ENCODE assay signal across 16 cellular contexts in genomic region chr2:4715065-4715464, GRCh38.
DNase-seq lines count a peak whose midpoint lies in the region; ATAC-seq and TF ChIP-seq lines count a peak whose summit lies in the region.
"Had no signal": no experiment of that assay in that cellular context is flagged by ENCODE, and none has a peak within 500 bp of the region (broad histone marks: within the 10 kb centered on the region; RNA-seq: fewer than 3 reads in every experiment).

No MANE protein-coding gene starts in this region.

- H4K20me1 ChIP-seq in PC-9 (ENCODE audit: insufficient read depth) (no peaks in the 10 kb centered on the region; the same call in 1 of the 2 replicates), hepatocyte (ENCODE audit: insufficient read depth, poor library complexity, severe bottlenecking) (no peaks in the 10 kb centered on the region)
- H4K20me1 ChIP-seq: BLaER1 treated with 17β-estradiol and CSF1 and Interleukin-3, amounts not matched to agents 10 nM and 100 nM had no signal

- TF ChIP-seq CTCF in PC-9 (conservative IDR thresholded peaks at IDR 0.05), result peak; percentile 28
- TF ChIP-seq CTCF in hepatocyte (IDR thresholded peaks at IDR 0.05; ENCODE audit: poor library complexity), result peak; percentile 32
- no peak for TF ChIP-seq CTCF in right atrium auricular region (IDR thresholded peaks at IDR 0.05)

- H3K4me2 ChIP-seq in PC-9 (no peak overlapping the region), hepatocyte (no peak overlapping the region)
- H3K4me2 ChIP-seq: BLaER1 treated with 17β-estradiol and CSF1 and Interleukin-3, amounts not matched to agents 10 nM and 100 nM had no signal

- H3K79me2 ChIP-seq in PC-9 (ENCODE audit: low read depth) (no peaks in the 10 kb centered on the region), hepatocyte (no peaks in the 10 kb centered on the region)

- no peaks in the 10 kb centered on the region for H3K4me1 ChIP-seq in PC-9 (replicated peaks; ENCODE audit: insufficient read depth)
- H3K4me1 ChIP-seq in hepatocyte (ENCODE audit: insufficient read depth), result no peaks in the 10 kb centered on the region
- H3K4me1 ChIP-seq in right atrium auricular region, result no peaks in the 10 kb centered on the region
- H3K4me1 ChIP-seq: BLaER1 treated with 17β-estradiol and CSF1 and Interleukin-3, amounts not matched to agents 10 nM and 100 nM; tibial nerve had no signal

- CTCF ChIA-PET in PC-9 (lab: Charles Lee), result no interaction called here

- H3K27me3 ChIP-seq in PC-9 (ENCODE audit: insufficient read depth, low read depth), result peaks cover 7% of the 10 kb centered on the region; the same call in 1 of the 2 replicates
- H3K27me3 ChIP-seq in hepatocyte, result no peaks in the 10 kb centered on the region
- H3K27me3 ChIP-seq in right atrium auricular region, result no peaks in the 10 kb centered on the region
- H3K27me3 ChIP-seq: BLaER1 treated with 17β-estradiol and CSF1 and Interleukin-3, amounts not matched to agents 10 nM and 100 nM; MG63; tibial nerve had no signal

- H3K4me3 ChIP-seq in PC-9, result no peak overlapping the region
- H3K4me3 ChIP-seq in hepatocyte, result no peak overlapping the region
- H3K4me3 ChIP-seq in right atrium auricular region, result no peak overlapping the region
- H3K4me3 ChIP-seq: BLaER1 treated with 17β-estradiol and CSF1 and Interleukin-3, amounts not matched to agents 10 nM and 100 nM; MG63; tibial nerve had no signal

- H3K27ac ChIP-seq in PC-9 (no peak overlapping the region), hepatocyte (no peak overlapping the region), right atrium auricular region (no peak overlapping the region)
- H3K27ac ChIP-seq: BLaER1 treated with 17β-estradiol and CSF1 and Interleukin-3, amounts not matched to agents 10 nM and 100 nM; tibial nerve had no signal

- H3K9me3 Mint-ChIP-seq in activated T-cell treated with anti-CD3 and anti-CD28 coated beads, Interleukin-2, amount 50 U/mL, for 24 hours, result peaks cover 31% of the 10 kb centered on the region
- peaks cover 32 to 42% of the 10 kb centered on the region in 2 donors for H3K9me3 Mint-ChIP-seq in activated naive CD4-positive, alpha-beta T cell treated with anti-CD3 and anti-CD28 coated beads, Interleukin-2, amount 50 U/mL, for 72 hours

- no peak overlapping the region for H3K4me3 Mint-ChIP-seq in activated T-cell treated with anti-CD3 and anti-CD28 coated beads, Interleukin-2, amount 50 U/mL, for 24 hours
- H3K4me3 Mint-ChIP-seq: HFFc6, nephron progenitor cell had no signal

- intact Hi-C loops in PC-9 (cut with micrococcal nuclease; ENCODE audit: unreplicated experiment), result no loop called here

- H2AFZ ChIP-seq in PC-9, result no peak overlapping the region
- H2AFZ ChIP-seq in hepatocyte, result no peak overlapping the region

- no TSS peak for BruUV-seq in PC-9 (replicated peaks; lab: Mats Ljungman, UMichigan)

- H3K36me3 ChIP-seq in PC-9 (ENCODE audit: low read depth), result no peaks in the 10 kb centered on the region
- H3K36me3 ChIP-seq in hepatocyte (replicated peaks; ENCODE audit: insufficient read depth, low read depth), result no peaks in the 10 kb centered on the region
- H3K36me3 ChIP-seq in right atrium auricular region, result no peaks in the 10 kb centered on the region
- H3K36me3 ChIP-seq: BLaER1 treated with 17β-estradiol and CSF1 and Interleukin-3, amounts not matched to agents 10 nM and 100 nM; MG63; tibial nerve had no signal

- WGBS in hepatocyte (ENCODE audit: low lambda C conversion rate, missing lambda C conversion rate), result 38% methylated on average over 2 of the region's 2 CpGs

- no peak overlapping the region for H3K27ac Mint-ChIP-seq in activated T-cell treated with anti-CD3 and anti-CD28 coated beads, Interleukin-2, amount 50 U/mL, for 24 hours
- H3K27ac Mint-ChIP-seq in activated naive CD4-positive, alpha-beta T cell treated with anti-CD3 and anti-CD28 coated beads, Interleukin-2, amount 50 U/mL, for 72 hours, result no peak overlapping the region
- H3K27ac Mint-ChIP-seq: HFFc6, nephron progenitor cell had no signal

- H3K36me3 Mint-ChIP-seq in activated T-cell treated with anti-CD3 and anti-CD28 coated beads, Interleukin-2, amount 50 U/mL, for 24 hours (ENCODE audit: low read depth), result no peaks in the 10 kb centered on the region
- H3K36me3 Mint-ChIP-seq in activated naive CD4-positive, alpha-beta T cell treated with anti-CD3 and anti-CD28 coated beads, Interleukin-2, amount 50 U/mL, for 72 hours, result no peaks in the 10 kb centered on the region

- no peaks in the 10 kb centered on the region for H3K4me1 Mint-ChIP-seq in activated T-cell treated with anti-CD3 and anti-CD28 coated beads, Interleukin-2, amount 50 U/mL, for 24 hours (ENCODE audit: low read depth)
- H3K4me1 Mint-ChIP-seq: nephron progenitor cell had no signal

- POLR2A ChIA-PET in PC-9 (lab: Charles Lee; ENCODE audit: unreplicated experiment), result no interaction called here

- H3K9me2 ChIP-seq in PC-9 (ENCODE audit: insufficient read depth), result no peaks in the 10 kb centered on the region
- H3K9me2 ChIP-seq in hepatocyte (replicated peaks; ENCODE audit: insufficient read depth), result no peaks in the 10 kb centered on the region

- no peaks in the 10 kb centered on the region for H3F3A ChIP-seq in PC-9 (ENCODE audit: insufficient read depth, low read depth)

- no peak for ATAC-seq in activated naive CD4-positive, alpha-beta T cell treated with anti-CD3 and anti-CD28 coated beads, Interleukin-2, amount 50 U/mL, for 72 hours

- peak; percentile 30 for DNase-seq in D341Med (ENCODE audit: low spot score)
- DNase-seq in HT-29 (ENCODE audit: low spot score), result peak; percentile 31
- DNase-seq in PC-9, result no peak
- no peak for DNase-seq in hepatocyte (ENCODE audit: low spot score)
- no peak for DNase-seq in activated T-cell treated with anti-CD3 and anti-CD28 coated beads, Interleukin-2, amount 50 U/mL, for 24 hours
- no peak for DNase-seq in right atrium auricular region (ENCODE audit: low spot score)
- DNase-seq in activated naive CD4-positive, alpha-beta T cell treated with anti-CD3 and anti-CD28 coated beads, Interleukin-2, amount 50 U/mL, for 72 hours (ENCODE audit: low spot score in 2 of 2), result no peak
- DNase-seq in hypothalamus (lab: John Stamatoyannopoulos, UW), result no peak
- DNase-seq: HFFc6; MG63; NCI-H446; nephron progenitor cell; SIG-M5; stimulated activated CD4-positive, alpha-beta T cell treated with anti-CD3 and anti-CD28 coated beads, Interleukin-4, amount 100 ng/mL, for 1 hour had no signal

- no peaks in the 10 kb centered on the region for H3K27me3 Mint-ChIP-seq in activated T-cell treated with anti-CD3 and anti-CD28 coated beads, Interleukin-2, amount 50 U/mL, for 24 hours

- H3K9me3 ChIP-seq in PC-9 (ENCODE audit: insufficient read depth, low read depth), result no peaks in the 10 kb centered on the region
- no peaks in the 10 kb centered on the region for H3K9me3 ChIP-seq in hepatocyte (ENCODE audit: low read depth)
- H3K9me3 ChIP-seq in right atrium auricular region, result peaks cover 0 to 17% of the 10 kb centered on the region in 2 donors
- H3K9me3 ChIP-seq: MG63 had no signal

Comparison
In these comparisons a context has a peak if more than half of its experiments do, and no peak if none do; other contexts are left out.
1. DNase-seq: peak in D341Med (single experiment) and HT-29 (single experiment); none in PC-9 (0 of 2), hepatocyte (single experiment), activated T-cell treated with anti-CD3 and anti-CD28 coated beads, Interleukin-2, amount 50 U/mL, for 24 hours (single experiment), right atrium auricular region (single experiment), activated naive CD4-positive, alpha-beta T cell treated with anti-CD3 and anti-CD28 coated beads, Interleukin-2, amount 50 U/mL, for 72 hours (0 of 2) and hypothalamus (0 of 51).
2. CTCF ChIP-seq: peak in PC-9 (single experiment) and hepatocyte (single experiment); none in right atrium auricular region (0 of 2).